28 cellular contexts compared by ENCODE assay signal in genomic region chr16:73840710-73841109, GRCh38.
"Had no signal": no experiment of that assay in that cellular context is flagged by ENCODE, and none has a peak within 500 bp of the region (broad histone marks: within the 10 kb centered on the region; RNA-seq: fewer than 3 reads in every experiment).

No MANE protein-coding gene starts in this region.

- H3K27ac Mint-ChIP-seq: naive thymus-derived CD8-positive, alpha-beta T cell; natural killer cell treated with Interleukin-12 subunit alpha and Interleukin-12 subunit beta and Interleukin-15 and Interleukin-18, amount 100 ng/mL, for 72 hours; nephron progenitor cell; stimulated activated effector memory CD8-positive, alpha-beta T cell treated with anti-CD3 and anti-CD28 coated beads, Interleukin-12 subunit alpha, Interleukin-12 subunit beta, amount 100 ng/mL, for 72 hours; stimulated activated naive B cell treated with anti-CD40 and anti-IgM and Interleukin-4, amounts not matched to agents 10 μg/mL and 1 μg/mL and 100 μg/mL, for 72 hours; stimulated activated naive CD8-positive, alpha-beta T cell treated with anti-CD3 and anti-CD28 coated beads, Interleukin-15, Interleukin-2, amounts not matched to agents 100 ng/mL and 50 ng/mL, for 24 hours; type B pancreatic cell had no signal

- H3K27me3 Mint-ChIP-seq: natural killer cell treated with Interleukin-12 subunit alpha and Interleukin-12 subunit beta and Interleukin-15 and Interleukin-18, amount 100 ng/mL, for 72 hours; type B pancreatic cell had no signal

- H3K4me3 ChIP-seq: pancreas, prostate gland, right lobe of liver, sigmoid colon, stomach, thoracic aorta, thyroid gland, tibial nerve, upper lobe of right lung, uterus had no signal

- ATAC-seq: naive thymus-derived CD8-positive, alpha-beta T cell; natural killer cell treated with Interleukin-12 subunit alpha and Interleukin-12 subunit beta and Interleukin-15 and Interleukin-18, amount 100 ng/mL, for 72 hours; pancreas; right cardiac atrium; right lobe of liver; stimulated activated effector memory CD8-positive, alpha-beta T cell treated with anti-CD3 and anti-CD28 coated beads, Interleukin-12 subunit alpha, Interleukin-12 subunit beta, amount 100 ng/mL, for 72 hours; stimulated activated naive B cell treated with anti-CD40 and anti-IgM and Interleukin-4, amounts not matched to agents 10 μg/mL and 1 μg/mL and 100 μg/mL, for 72 hours; upper lobe of right lung had no signal

- H3K36me3 Mint-ChIP-seq: natural killer cell treated with Interleukin-12 subunit alpha and Interleukin-12 subunit beta and Interleukin-15 and Interleukin-18, amount 100 ng/mL, for 72 hours; stimulated activated effector memory CD8-positive, alpha-beta T cell treated with anti-CD3 and anti-CD28 coated beads, Interleukin-12 subunit alpha, Interleukin-12 subunit beta, amount 100 ng/mL, for 72 hours; stimulated activated naive B cell treated with anti-CD40 and anti-IgM and Interleukin-4, amounts not matched to agents 10 μg/mL and 1 μg/mL and 100 μg/mL, for 72 hours; type B pancreatic cell had no signal

- H3K4me1 Mint-ChIP-seq: naive thymus-derived CD8-positive, alpha-beta T cell; stimulated activated effector memory CD8-positive, alpha-beta T cell treated with anti-CD3 and anti-CD28 coated beads, Interleukin-12 subunit alpha, Interleukin-12 subunit beta, amount 100 ng/mL, for 72 hours; stimulated activated naive B cell treated with anti-CD40 and anti-IgM and Interleukin-4, amounts not matched to agents 10 μg/mL and 1 μg/mL and 100 μg/mL, for 72 hours had no signal

- H3K4me1 ChIP-seq: pancreas, prostate gland, right lobe of liver, sigmoid colon, stomach, thyroid gland, tibial nerve, upper lobe of right lung, uterus had no signal

- H3K9me3 ChIP-seq: neutrophil, pancreas, prostate gland, right lobe of liver, sigmoid colon, thoracic aorta, thyroid gland, tibial nerve, upper lobe of right lung, uterus had no signal

- H3K27ac ChIP-seq: neutrophil, pancreas, prostate gland, right lobe of liver, sigmoid colon, stomach, thoracic aorta, thyroid gland, tibial nerve, upper lobe of right lung, uterus had no signal

- DNase-seq: naive thymus-derived CD8-positive, alpha-beta T cell; nephron progenitor cell; nucleus accumbens; pancreas; retina; right cardiac atrium; right lobe of liver; sigmoid colon; small intestine; stimulated activated CD4-positive, alpha-beta T cell treated with anti-CD3 and anti-CD28 coated beads, Interleukin-15, amount 100 ng/mL, for 24 hours; stimulated activated CD4-positive, alpha-beta T cell treated with anti-CD3 and anti-CD28 coated beads, Interleukin-2, amount 100 ng/mL, for 24 hours; stimulated activated CD4-positive, alpha-beta T cell treated with anti-CD3 and anti-CD28 coated beads, Interleukin-2, amount 100 ng/mL, for 48 hours; stimulated activated CD4-positive, alpha-beta T cell treated with anti-CD3 and anti-CD28 coated beads, Interleukin-4, amount 100 ng/mL, for 24 hours; stimulated activated naive B cell treated with anti-CD40 and anti-IgM and Interleukin-4, amounts not matched to agents 10 μg/mL and 1 μg/mL and 100 μg/mL, for 72 hours; stimulated activated naive CD4-positive, alpha-beta T cell treated with Interleukin-2 at 50 U/mL for 16 hours; stomach; thyroid gland; upper lobe of right lung; uterus had no signal

- H3K36me3 ChIP-seq: neutrophil, pancreas, prostate gland, right lobe of liver, sigmoid colon, stomach, thoracic aorta, thyroid gland, tibial nerve, upper lobe of right lung, uterus had no signal

- H3K4me3 Mint-ChIP-seq: naive thymus-derived CD8-positive, alpha-beta T cell; natural killer cell treated with Interleukin-12 subunit alpha and Interleukin-12 subunit beta and Interleukin-15 and Interleukin-18, amount 100 ng/mL, for 72 hours; nephron progenitor cell; neural crest cell; stimulated activated effector memory CD8-positive, alpha-beta T cell treated with anti-CD3 and anti-CD28 coated beads, Interleukin-12 subunit alpha, Interleukin-12 subunit beta, amount 100 ng/mL, for 72 hours; stimulated activated naive B cell treated with anti-CD40 and anti-IgM and Interleukin-4, amounts not matched to agents 10 μg/mL and 1 μg/mL and 100 μg/mL, for 72 hours; stimulated activated naive CD8-positive, alpha-beta T cell treated with anti-CD3 and anti-CD28 coated beads, Interleukin-15, Interleukin-2, amounts not matched to agents 100 ng/mL and 50 ng/mL, for 24 hours; type B pancreatic cell had no signal

- H3K27me3 ChIP-seq: neutrophil, pancreas, right lobe of liver, sigmoid colon, stomach, thyroid gland, tibial nerve, upper lobe of right lung, uterus had no signal
